Comparison of ENCODE assay signal across 8 cellular contexts in the genomic region with DNA sequence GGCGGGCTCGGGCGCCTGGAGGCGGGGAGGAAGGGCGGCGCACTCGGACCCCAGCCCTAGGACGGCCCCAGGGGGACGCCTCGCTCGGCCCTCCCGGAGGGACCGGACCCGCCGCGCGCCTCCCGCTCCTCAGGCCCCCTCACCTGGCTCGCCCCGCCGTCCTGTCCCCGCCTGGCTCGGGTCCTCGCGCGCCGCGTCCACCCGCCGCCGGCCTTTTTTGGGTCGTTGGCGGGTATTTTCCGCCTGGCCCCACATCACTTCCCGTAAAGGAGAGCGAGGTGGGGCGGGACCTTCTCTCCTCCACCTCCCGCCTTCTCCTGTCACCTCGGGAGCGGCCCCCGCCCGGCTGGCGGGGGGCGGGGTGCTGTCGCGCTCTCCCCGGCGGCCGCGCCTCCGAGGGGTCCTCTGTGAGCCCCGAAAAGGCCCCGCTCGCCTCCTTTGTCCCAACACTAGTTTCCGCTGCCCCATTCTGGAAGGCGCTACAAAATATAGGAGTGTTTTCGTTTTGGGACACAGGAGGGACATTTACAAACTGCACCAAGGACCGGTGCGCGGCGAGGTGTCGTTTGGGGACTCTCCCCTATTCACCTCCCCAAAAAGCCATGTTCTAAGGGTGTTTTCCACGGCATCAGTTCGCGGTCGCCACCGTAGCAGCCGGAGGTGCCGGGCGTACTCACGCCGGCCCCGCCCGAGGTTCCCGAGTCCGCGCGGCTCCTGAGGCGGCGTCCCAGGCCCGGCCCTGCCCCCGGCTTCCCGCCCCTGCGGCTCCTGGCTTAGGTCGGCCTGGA. TPM values are rescaled to one million over a fixed set of nuclear protein-coding genes. Genes with fewer than 3 reads are reported as not detected.
A peak's percentile ranks its signal among the peaks of the same experiment; 100 is the strongest.
DNase-seq lines count a peak whose midpoint lies in the region; ATAC-seq and TF ChIP-seq lines count a peak whose summit lies in the region.

Gene RAB27A (minus strand): TSS at position 241 of the 788 bp plus-strand sequence. CDS start 54,879 bp downstream, outside the sequence.

- DNase-seq in RPMI8226 (peak; percentile 87), fibroblast of pulmonary artery (ENCODE audit: low read depth) (peak; percentile 62), suprapubic skin (ENCODE audit: low spot score in 2 of 2) (peak; percentile 84 to 88)
- peak; percentile 48 to 69 for DNase-seq in activated T-helper 1 cell treated with anti-CD3 and anti-CD28 coated beads, Interleukin-2, amount 50 U/mL, for 16 hours (ENCODE audit: low read depth in 1 of 2, low spot score in 1 of 2)

- peak within 1 kb of the TSS; percentile 94 for H3K4me2 ChIP-seq in BLaER1

- H3K9ac ChIP-seq in BLaER1: peak within 1 kb of the TSS; percentile 85

- no peak for TF ChIP-seq EP300 in suprapubic skin (IDR thresholded peaks at IDR 0.05)

- H4K20me1 ChIP-seq in BLaER1: no peaks in the 10 kb centered on the region

- H2AFZ ChIP-seq in neuron (ENCODE audit: low read depth, low read length): peak within 1 kb of the TSS; percentile 100

- TF ChIP-seq CTCF in fibroblast of pulmonary artery (IDR thresholded peaks at IDR 0.05; ENCODE audit: low read length, missing control alignments) (no peak), suprapubic skin (IDR thresholded peaks at IDR 0.05) (no peak)

- peak within 1 kb of the TSS; percentile 96 for H3K4me3 ChIP-seq in BLaER1
- H3K4me3 ChIP-seq in fibroblast of pulmonary artery (replicated peaks; ENCODE audit: low read depth, low read length): peak within 1 kb of the TSS; percentile 81
- peak within 1 kb of the TSS; percentile 75 for H3K4me3 ChIP-seq in neuron (ENCODE audit: low read length)
- peak within 1 kb of the TSS; percentile 77 for H3K4me3 ChIP-seq in suprapubic skin

- H3K4me1 ChIP-seq in BLaER1 (peaks cover 15% of the 10 kb centered on the region), neuron (ENCODE audit: insufficient read depth, low read length) (peaks cover 12% of the 10 kb centered on the region), suprapubic skin (peaks cover 18% of the 10 kb centered on the region)

- H3K9me3 ChIP-seq in BLaER1 (no peaks in the 10 kb centered on the region), neuron (ENCODE audit: low read length) (no peaks in the 10 kb centered on the region), suprapubic skin (no peaks in the 10 kb centered on the region)

- peak; percentile 32 for TF ChIP-seq POLR2A in GM19099 (IDR thresholded peaks at IDR 0.05; ENCODE audit: extremely low read depth, insufficient read length, low read depth)
- no peak for TF ChIP-seq POLR2A in suprapubic skin (IDR thresholded peaks at IDR 0.05)

- no peaks in the 10 kb centered on the region for H3K27me3 ChIP-seq in BLaER1
- no peaks in the 10 kb centered on the region for H3K27me3 ChIP-seq in neuron (ENCODE audit: insufficient read depth, low read length)
- no peaks in the 10 kb centered on the region for H3K27me3 ChIP-seq in suprapubic skin

- H3K27ac ChIP-seq in BLaER1 (peak within 1 kb of the TSS; percentile 80), suprapubic skin (peak within 1 kb of the TSS; percentile 82)

- ATAC-seq in HG03378 (IDR thresholded peaks at IDR 0.05; ENCODE audit: unreplicated experiment): peak; percentile 50

- no peaks in the 10 kb centered on the region for H3K36me3 ChIP-seq in BLaER1
- H3K36me3 ChIP-seq in neuron (ENCODE audit: insufficient read depth, low read length): no peaks in the 10 kb centered on the region
- H3K36me3 ChIP-seq in suprapubic skin: no peaks in the 10 kb centered on the region

- WGBS in suprapubic skin: 0% methylated on average over 57 of the region's 85 CpGs

RNA-seq across cellular contexts. Expression of gene RAB27A, which starts in this region (rescaled TPM):
- total RNA-seq in suprapubic skin: 10 to 100 TPM in 2 of 4 donors, 1 to 10 TPM in 2; 7.8 to 16.1 (median 9.2) TPM

Comparison
In these comparisons a context has a peak if more than half of its experiments do, and no peak if none do; other contexts are left out.
1. Peak in every context shown above with its lines: DNase-seq, ATAC-seq, H3K4me3 ChIP-seq and H3K27ac ChIP-seq.